In genomic region chr7:26618898-26619297, GRCh38 we compare ENCODE assay signal across 1 cellular context.
TF ChIP-seq lines count a peak whose summit lies in the region.

No MANE protein-coding gene starts in this region.

TF ChIP-seq in K562, 482 proteins besides CTCF, POLR2A, EP300 and RAD21 (continued from another document):
- TF ChIP-seq NFE2 (IDR thresholded peaks at IDR 0.05; ENCODE audit: low read depth), result peak; percentile 73; the same call in 1 of the 2 replicates
- TF ChIP-seq NFRKB (IDR thresholded peaks at IDR 0.05; ENCODE audit: low read depth), result no peak
- no peak for TF ChIP-seq TFAM (CRISPR knock-in tag; conservative IDR thresholded peaks at IDR 0.05)
- no peak for TF ChIP-seq MIER1 (IDR thresholded peaks at IDR 0.05; ENCODE audit: low read depth)
- no peak for TF ChIP-seq CSDE1 (IDR thresholded peaks at IDR 0.05)
